ENCODE assay signal across 1 cellular context in the genomic region with DNA sequence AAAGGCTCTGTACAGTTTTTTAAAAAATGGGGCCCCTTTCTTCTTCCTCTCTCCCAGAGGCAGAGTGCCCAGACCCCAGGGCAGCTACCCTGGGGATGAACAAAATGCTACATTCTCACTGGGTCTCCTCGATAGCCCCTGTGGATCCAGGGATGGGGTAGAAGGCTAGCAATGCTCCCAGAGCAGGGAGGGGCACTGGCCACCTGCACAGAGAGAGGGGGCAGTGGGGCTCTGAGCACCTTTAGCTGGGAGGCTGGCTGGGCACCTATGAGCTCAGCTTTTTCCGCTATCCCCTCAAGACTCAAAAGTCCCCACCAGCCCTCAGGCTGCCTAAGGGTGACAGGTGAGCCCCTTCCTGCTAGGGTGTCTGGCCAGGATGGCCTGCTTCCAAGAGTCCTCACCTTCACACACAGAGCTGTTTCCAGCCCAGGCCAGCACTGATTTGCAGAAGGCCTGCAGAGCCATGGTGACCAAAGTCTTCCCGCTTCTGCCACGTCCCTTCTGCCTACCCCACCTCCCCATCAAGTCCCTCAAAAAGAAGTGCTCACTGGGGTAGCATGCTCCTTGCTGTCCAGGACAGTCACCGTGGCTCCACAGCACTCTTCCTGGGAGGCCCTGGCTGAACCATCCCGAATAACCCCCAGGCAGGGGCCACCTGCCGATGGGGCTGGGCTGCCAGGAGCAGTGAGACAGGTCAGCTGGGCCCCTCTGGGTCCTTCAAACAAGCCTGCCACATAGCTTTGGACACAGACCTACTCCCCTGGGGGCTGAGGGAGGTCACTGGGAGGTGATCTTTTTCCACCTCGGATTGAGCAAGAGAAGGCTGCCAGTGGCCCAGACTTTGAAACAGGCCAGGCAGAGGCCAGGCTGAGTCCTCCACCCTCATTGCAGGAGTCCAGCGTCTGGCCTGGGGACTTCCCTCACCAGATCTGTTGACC.
TF ChIP-seq lines count a peak whose summit lies in the region.

No MANE protein-coding gene starts in this region.

TF ChIP-seq in HepG2, 621 proteins besides CTCF, POLR2A, EP300 and RAD21 (continued from another document and continues in another):
- TF ChIP-seq ZNF691 (CRISPR knock-in tag; IDR thresholded peaks at IDR 0.05; ENCODE audit: borderline replicate concordance, low read depth) = peak; percentile 43; the same call in 1 of the 2 replicates
- TF ChIP-seq ZSCAN29 (CRISPR knock-in tag; conservative IDR thresholded peaks at IDR 0.05) = peak; percentile 79
- TF ChIP-seq MIXL1 (CRISPR knock-in tag; IDR thresholded peaks at IDR 0.05) = no peak
- no peak; the same call in 1 of the 2 replicates for TF ChIP-seq ARHGAP35 (CRISPR knock-in tag; IDR thresholded peaks at IDR 0.05; ENCODE audit: borderline replicate concordance)
- 0 out of 2 replicates have a peak, but pooled peaks have one; percentile 62 for TF ChIP-seq ZNF430 (CRISPR knock-in tag; IDR thresholded peaks at IDR 0.05)
- TF ChIP-seq ZNF484 (CRISPR knock-in tag; IDR thresholded peaks at IDR 0.05; ENCODE audit: borderline replicate concordance, low read depth) = no peak
- TF ChIP-seq, protein P1, sequence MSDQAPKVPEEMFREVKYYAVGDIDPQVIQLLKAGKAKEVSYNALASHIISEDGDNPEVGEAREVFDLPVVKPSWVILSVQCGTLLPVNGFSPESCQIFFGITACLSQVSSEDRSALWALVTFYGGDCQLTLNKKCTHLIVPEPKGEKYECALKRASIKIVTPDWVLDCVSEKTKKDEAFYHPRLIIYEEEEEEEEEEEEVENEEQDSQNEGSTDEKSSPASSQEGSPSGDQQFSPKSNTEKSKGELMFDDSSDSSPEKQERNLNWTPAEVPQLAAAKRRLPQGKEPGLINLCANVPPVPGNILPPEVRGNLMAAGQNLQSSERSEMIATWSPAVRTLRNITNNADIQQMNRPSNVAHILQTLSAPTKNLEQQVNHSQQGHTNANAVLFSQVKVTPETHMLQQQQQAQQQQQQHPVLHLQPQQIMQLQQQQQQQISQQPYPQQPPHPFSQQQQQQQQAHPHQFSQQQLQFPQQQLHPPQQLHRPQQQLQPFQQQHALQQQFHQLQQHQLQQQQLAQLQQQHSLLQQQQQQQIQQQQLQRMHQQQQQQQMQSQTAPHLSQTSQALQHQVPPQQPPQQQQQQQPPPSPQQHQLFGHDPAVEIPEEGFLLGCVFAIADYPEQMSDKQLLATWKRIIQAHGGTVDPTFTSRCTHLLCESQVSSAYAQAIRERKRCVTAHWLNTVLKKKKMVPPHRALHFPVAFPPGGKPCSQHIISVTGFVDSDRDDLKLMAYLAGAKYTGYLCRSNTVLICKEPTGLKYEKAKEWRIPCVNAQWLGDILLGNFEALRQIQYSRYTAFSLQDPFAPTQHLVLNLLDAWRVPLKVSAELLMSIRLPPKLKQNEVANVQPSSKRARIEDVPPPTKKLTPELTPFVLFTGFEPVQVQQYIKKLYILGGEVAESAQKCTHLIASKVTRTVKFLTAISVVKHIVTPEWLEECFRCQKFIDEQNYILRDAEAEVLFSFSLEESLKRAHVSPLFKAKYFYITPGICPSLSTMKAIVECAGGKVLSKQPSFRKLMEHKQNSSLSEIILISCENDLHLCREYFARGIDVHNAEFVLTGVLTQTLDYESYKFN (CRISPR knock-in tag; conservative IDR thresholded peaks at IDR 0.05) = peak; percentile 90
- TF ChIP-seq EEA1 (CRISPR knock-in tag; IDR thresholded peaks at IDR 0.05; ENCODE audit: borderline replicate concordance) = no peak
- TF ChIP-seq ZNF383 (CRISPR knock-in tag; IDR thresholded peaks at IDR 0.05; ENCODE audit: borderline replicate concordance) = 0 out of 2 replicates have a peak, but pooled peaks have one; percentile 75
- peak; percentile 88 for TF ChIP-seq ZNF746 (CRISPR knock-in tag; IDR thresholded peaks at IDR 0.05)
- 0 out of 2 replicates have a peak, but pooled peaks have one; percentile 37 for TF ChIP-seq ZNF678 (CRISPR knock-in tag; IDR thresholded peaks at IDR 0.05)
- no peak for TF ChIP-seq TSC22D2 (CRISPR knock-in tag; IDR thresholded peaks at IDR 0.05; ENCODE audit: borderline replicate concordance)
- peak; percentile 71 for TF ChIP-seq DR1 (CRISPR knock-in tag; IDR thresholded peaks at IDR 0.05)
- peak; percentile 87 for TF ChIP-seq ZBTB37 (CRISPR knock-in tag; IDR thresholded peaks at IDR 0.05)
- peak; percentile 72 for TF ChIP-seq FOXA3 (CRISPR knock-in tag; IDR thresholded peaks at IDR 0.05)
- 0 out of 2 replicates have a peak, but pooled peaks have one; percentile 21 for TF ChIP-seq HBP1 (CRISPR knock-in tag; IDR thresholded peaks at IDR 0.05; ENCODE audit: low read depth)
- TF ChIP-seq ZNF329 (CRISPR knock-in tag; IDR thresholded peaks at IDR 0.05; ENCODE audit: low read depth) = no peak
- peak; percentile 93 for TF ChIP-seq ESRRA (CRISPR knock-in tag; IDR thresholded peaks at IDR 0.05; ENCODE audit: low read depth)
- peak; percentile 85; the same call in 1 of the 2 replicates for TF ChIP-seq ZNF451 (CRISPR knock-in tag; IDR thresholded peaks at IDR 0.05)
- peak; percentile 88 for TF ChIP-seq NR2C2 (CRISPR knock-in tag; IDR thresholded peaks at IDR 0.05; ENCODE audit: borderline replicate concordance)
- TF ChIP-seq, protein P2, sequence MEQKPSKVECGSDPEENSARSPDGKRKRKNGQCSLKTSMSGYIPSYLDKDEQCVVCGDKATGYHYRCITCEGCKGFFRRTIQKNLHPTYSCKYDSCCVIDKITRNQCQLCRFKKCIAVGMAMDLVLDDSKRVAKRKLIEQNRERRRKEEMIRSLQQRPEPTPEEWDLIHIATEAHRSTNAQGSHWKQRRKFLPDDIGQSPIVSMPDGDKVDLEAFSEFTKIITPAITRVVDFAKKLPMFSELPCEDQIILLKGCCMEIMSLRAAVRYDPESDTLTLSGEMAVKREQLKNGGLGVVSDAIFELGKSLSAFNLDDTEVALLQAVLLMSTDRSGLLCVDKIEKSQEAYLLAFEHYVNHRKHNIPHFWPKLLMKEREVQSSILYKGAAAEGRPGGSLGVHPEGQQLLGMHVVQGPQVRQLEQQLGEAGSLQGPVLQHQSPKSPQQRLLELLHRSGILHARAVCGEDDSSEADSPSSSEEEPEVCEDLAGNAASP (CRISPR knock-in tag; IDR thresholded peaks at IDR 0.05; ENCODE audit: borderline replicate concordance) = peak; percentile 96; the same call in 1 of the 2 replicates
- TF ChIP-seq ZNF24 (IDR thresholded peaks at IDR 0.05) = no peak
- no peak for TF ChIP-seq ZNF354B (CRISPR knock-in tag; IDR thresholded peaks at IDR 0.05)
- no peak for TF ChIP-seq FOXP1 (IDR thresholded peaks at IDR 0.05)
- TF ChIP-seq FOXP1 (CRISPR knock-in tag; IDR thresholded peaks at IDR 0.05) = peak; percentile 60; the same call in 1 of the 2 replicates
- TF ChIP-seq KDM4B (CRISPR knock-in tag; IDR thresholded peaks at IDR 0.05) = 0 out of 2 replicates have a peak, but pooled peaks have one; percentile 44
- 0 out of 2 replicates have a peak, but pooled peaks have one; percentile 40 for TF ChIP-seq ZBTB4 (CRISPR knock-in tag; IDR thresholded peaks at IDR 0.05; ENCODE audit: borderline replicate concordance)
- TF ChIP-seq ZBTB46 (CRISPR knock-in tag; IDR thresholded peaks at IDR 0.05; ENCODE audit: borderline replicate concordance) = peak; percentile 72; the same call in 1 of the 2 replicates
- TF ChIP-seq KLF15 (CRISPR knock-in tag; IDR thresholded peaks at IDR 0.05; ENCODE audit: borderline replicate concordance) = no peak
- TF ChIP-seq PRDM10 (CRISPR knock-in tag; IDR thresholded peaks at IDR 0.05; ENCODE audit: low read depth) = peak; percentile 78; the same call in 1 of the 2 replicates
- TF ChIP-seq, protein P3, sequence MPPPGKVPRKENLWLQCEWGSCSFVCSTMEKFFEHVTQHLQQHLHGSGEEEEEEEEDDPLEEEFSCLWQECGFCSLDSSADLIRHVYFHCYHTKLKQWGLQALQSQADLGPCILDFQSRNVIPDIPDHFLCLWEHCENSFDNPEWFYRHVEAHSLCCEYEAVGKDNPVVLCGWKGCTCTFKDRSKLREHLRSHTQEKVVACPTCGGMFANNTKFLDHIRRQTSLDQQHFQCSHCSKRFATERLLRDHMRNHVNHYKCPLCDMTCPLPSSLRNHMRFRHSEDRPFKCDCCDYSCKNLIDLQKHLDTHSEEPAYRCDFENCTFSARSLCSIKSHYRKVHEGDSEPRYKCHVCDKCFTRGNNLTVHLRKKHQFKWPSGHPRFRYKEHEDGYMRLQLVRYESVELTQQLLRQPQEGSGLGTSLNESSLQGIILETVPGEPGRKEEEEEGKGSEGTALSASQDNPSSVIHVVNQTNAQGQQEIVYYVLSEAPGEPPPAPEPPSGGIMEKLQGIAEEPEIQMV (CRISPR knock-in tag; IDR thresholded peaks at IDR 0.05; ENCODE audit: low read depth) = 0 out of 2 replicates have a peak, but pooled peaks have one; percentile 24
